ENCODE assay signal across 15 cellular contexts in genomic region chr11:119433369-119433749, GRCh38. TPM values are rescaled to one million over a fixed set of nuclear protein-coding genes. Genes with fewer than 3 reads are reported as not detected.
A peak's percentile ranks its signal among the peaks of the same experiment; 100 is the strongest.
DNase-seq lines count a peak whose midpoint lies in the region; ATAC-seq and TF ChIP-seq lines count a peak whose summit lies in the region.
"Had no signal": no experiment of that assay in that cellular context is flagged by ENCODE, and none has a peak within 500 bp of the region (broad histone marks: within the 10 kb centered on the region; RNA-seq: fewer than 3 reads in every experiment).

No MANE protein-coding gene starts in this region.

- H3K27me3 Mint-ChIP-seq in GM23338 (ENCODE audit: insufficient read depth, low read depth, poor library complexity) = peaks cover 22% of the 10 kb centered on the region
- peaks cover 44 to 55% of the 10 kb centered on the region in 2 donors for H3K27me3 Mint-ChIP-seq in effector memory CD8-positive, alpha-beta T cell

- no peaks in the 10 kb centered on the region for H3K36me3 ChIP-seq in GM23338 (ENCODE audit: insufficient read depth)
- no peaks in the 10 kb centered on the region for H3K36me3 ChIP-seq in SK-N-SH (replicated peaks in 1 of 2; ENCODE audit: control insufficient read depth in 1 of 2, insufficient read depth in 2 of 2, low read length in 1 of 2)
- H3K36me3 ChIP-seq: lower lobe of right lung had no signal

- H2AFZ ChIP-seq in GM23338 = peak overlapping the region; percentile 68
- H2AFZ ChIP-seq in SK-N-SH (ENCODE audit: low read depth) = peak overlapping the region; percentile 89; the same call in 1 of the 2 replicates

- H3K4me1 Mint-ChIP-seq in GM23338 = peaks cover 31% of the 10 kb centered on the region
- H3K4me1 Mint-ChIP-seq in effector memory CD8-positive, alpha-beta T cell (ENCODE audit: low read depth in 2 of 2) = no peaks in the 10 kb centered on the region
- H3K4me1 Mint-ChIP-seq: activated naive CD8-positive, alpha-beta T cell treated with anti-CD3 and anti-CD28 coated beads, Interleukin-2, amount 50 U/mL, for 24 hours had no signal

- TF ChIP-seq CTCF in GM23338 (conservative IDR thresholded peaks at IDR 0.05; ENCODE audit: low read depth in 2 of 2) (no peak), SK-N-SH (IDR thresholded peaks at IDR 0.05) (no peak), foreskin keratinocyte (conservative IDR thresholded peaks at IDR 0.05) (no peak)

- H3K9me3 Mint-ChIP-seq in GM23338 = peaks cover 6% of the 10 kb centered on the region; the same call in 2 of the 3 replicates
- H3K9me3 Mint-ChIP-seq in effector memory CD8-positive, alpha-beta T cell = peaks cover 0 to 6% of the 10 kb centered on the region in 2 donors

- no peak overlapping the region for H3K27ac ChIP-seq in GM23338 (ENCODE audit: low read depth)
- peak overlapping the region; percentile 77 to 94 for H3K27ac ChIP-seq in SK-N-SH (ENCODE audit: low read depth in 2 of 2, low read length in 1 of 2)
- no peak overlapping the region for H3K27ac ChIP-seq in foreskin keratinocyte
- H3K27ac ChIP-seq: lower lobe of right lung, psoas muscle had no signal

- peaks cover 3% of the 10 kb centered on the region; the same call in 1 of the 2 replicates for H3K9me2 ChIP-seq in GM23338 (ENCODE audit: insufficient read depth)
- no peaks in the 10 kb centered on the region for H3K9me2 ChIP-seq in SK-N-SH

- H3K79me2 ChIP-seq in GM23338 (replicated peaks; ENCODE audit: insufficient read depth) (no peaks in the 10 kb centered on the region), SK-N-SH (ENCODE audit: insufficient read depth) (no peaks in the 10 kb centered on the region)

- H3F3A ChIP-seq in GM23338 (replicated peaks; ENCODE audit: low read depth) (no peaks in the 10 kb centered on the region), SK-N-SH (replicated peaks; ENCODE audit: insufficient read depth) (peaks cover 22% of the 10 kb centered on the region)

- H3K4me3 Mint-ChIP-seq in GM23338 = no peak overlapping the region
- H3K4me3 Mint-ChIP-seq in effector memory CD8-positive, alpha-beta T cell = no peak overlapping the region
- H3K4me3 Mint-ChIP-seq: activated naive CD8-positive, alpha-beta T cell treated with anti-CD3 and anti-CD28 coated beads, Interleukin-2, amount 50 U/mL, for 24 hours had no signal

- DNase-seq in GM23338 (ENCODE audit: low spot score) (no peak), SK-N-SH (no peak), foreskin keratinocyte (peak; percentile 37 to 63), stromal cell of bone marrow (ENCODE audit: low read depth) (peak; percentile 46), NCI-H748 (lab: John Stamatoyannopoulos, UW; ENCODE audit: unreplicated experiment) (no peak)
- DNase-seq in activated T-cell treated with anti-CD3 and anti-CD28 coated beads, Interleukin-2, amount 50 U/mL, for 1 hour = no peak
- no peak for DNase-seq in effector memory CD8-positive, alpha-beta T cell
- DNase-seq: activated naive CD8-positive, alpha-beta T cell treated with anti-CD3 and anti-CD28 coated beads, Interleukin-2, amount 50 U/mL, for 24 hours; Calu3; lower lobe of right lung; psoas muscle; stimulated activated CD4-positive, alpha-beta T cell treated with anti-CD3 and anti-CD28 coated beads, Interleukin-2, amount 100 ng/mL, for 48 hours; stimulated activated naive CD8-positive, alpha-beta T cell treated with anti-CD3 and anti-CD28 coated beads, Interleukin-15, Interleukin-2, amounts not matched to agents 100 U/mL and 50 U/mL, for 24 hours; T-helper 9 cell had no signal

- no peak for TF ChIP-seq RAD21 in SK-N-SH (IDR thresholded peaks at IDR 0.05; ENCODE audit: low read length)

- H3K4me3 ChIP-seq in GM23338 = no peak overlapping the region
- H3K4me3 ChIP-seq in SK-N-SH (ENCODE audit: low read depth in 2 of 2, low read length in 1 of 2) = peak overlapping the region in 1 of 2 experiments; percentile 53; a peak in 3 of 4 replicates
- H3K4me3 ChIP-seq: psoas muscle had no signal

- TF ChIP-seq EP300 in SK-N-SH (IDR thresholded peaks at IDR 0.05; ENCODE audit: borderline replicate concordance in 1 of 2, low read depth in 1 of 2, low read length in 1 of 2) = peak in 1 of 2 experiments; percentile 37; a peak in 1 of 4 replicates

- peak overlapping the region; percentile 56; the same call in 1 of the 2 replicates for H3K9ac ChIP-seq in SK-N-SH

- POLR2A ChIA-PET in SK-N-SH (lab: Yijun Ruan, JAX) = interaction anchor here (1.1 kb wide), 1 partner anchor 11 kb away, joined by 6 read pairs; the partner anchor contains the start of gene THY1

- H3K4me1 ChIP-seq in GM23338 (ENCODE audit: insufficient read depth) (peaks cover 17% of the 10 kb centered on the region), SK-N-SH (ENCODE audit: control insufficient read depth in 1 of 2, insufficient read depth in 2 of 2, low read depth in 1 of 2, low read length in 1 of 2) (peaks cover 14 to 20% of the 10 kb centered on the region in 2 experiments; a peak in 3 of 4 replicates), foreskin keratinocyte (peaks cover 11% of the 10 kb centered on the region)
- H3K4me1 ChIP-seq: lower lobe of right lung, psoas muscle had no signal

- H3K36me3 Mint-ChIP-seq in GM23338 (ENCODE audit: low read depth) = peaks cover 5% of the 10 kb centered on the region
- peaks cover 6% of the 10 kb centered on the region for H3K36me3 Mint-ChIP-seq in effector memory CD8-positive, alpha-beta T cell (ENCODE audit: insufficient read depth)

- CTCF ChIA-PET in SK-N-SH (lab: Yijun Ruan, JAX) = interaction anchor here (1.1 to 1.4 kb wide), 2 partner anchors 20 to 77 kb away, joined by 4 to 5 read pairs; no protein-coding TSS in a partner anchor

- peak overlapping the region; percentile 6; the same call in 1 of the 2 replicates for H3K4me2 ChIP-seq in GM23338
- peak overlapping the region; percentile 88 for H3K4me2 ChIP-seq in SK-N-SH

- H4K20me1 ChIP-seq in GM23338 (replicated peaks; ENCODE audit: insufficient read depth) (no peaks in the 10 kb centered on the region), SK-N-SH (ENCODE audit: insufficient read depth) (peaks cover 3% of the 10 kb centered on the region; the same call in 1 of the 2 replicates)

- ATAC-seq in GM23338 (no peak), foreskin keratinocyte (peak; percentile 84), GM21526 (IDR thresholded peaks at IDR 0.05; ENCODE audit: low FRiP score, unreplicated experiment) (no peak)
- no peak for ATAC-seq in effector memory CD8-positive, alpha-beta T cell (replicated peaks)
- ATAC-seq: activated naive CD8-positive, alpha-beta T cell treated with anti-CD3 and anti-CD28 coated beads, Interleukin-2, amount 50 U/mL, for 24 hours; lower lobe of right lung; stimulated activated naive CD8-positive, alpha-beta T cell treated with anti-CD3 and anti-CD28 coated beads, Interleukin-15, Interleukin-2, amounts not matched to agents 100 U/mL and 50 U/mL, for 24 hours had no signal

- H3K9me3 ChIP-seq in SK-N-SH = no peaks in the 10 kb centered on the region
- H3K9me3 ChIP-seq: lower lobe of right lung, psoas muscle had no signal

- H3K27me3 ChIP-seq in GM23338 (ENCODE audit: insufficient read depth) (0 out of 2 replicates have a peak, but pooled peaks cover 3% of the 10 kb centered on the region), SK-N-SH (ENCODE audit: insufficient read depth) (no peaks in the 10 kb centered on the region), foreskin keratinocyte (no peaks in the 10 kb centered on the region)

- no peak overlapping the region for H3K27ac Mint-ChIP-seq in GM23338
- H3K27ac Mint-ChIP-seq in effector memory CD8-positive, alpha-beta T cell = no peak overlapping the region
- H3K27ac Mint-ChIP-seq: activated naive CD8-positive, alpha-beta T cell treated with anti-CD3 and anti-CD28 coated beads, Interleukin-2, amount 50 U/mL, for 24 hours had no signal

TF ChIP-seq in GM23338, 12 proteins besides CTCF, POLR2A, EP300 and RAD21 (continues in another document):
- no peak for TF ChIP-seq EZH2phosphoT487 (IDR thresholded peaks at IDR 0.05; ENCODE audit: unreplicated experiment)
- no peak for TF ChIP-seq ZNF114 (CRISPR knock-in tag; IDR thresholded peaks at IDR 0.05)
- TF ChIP-seq CREB1 (CRISPR knock-in tag; IDR thresholded peaks at IDR 0.05; ENCODE audit: low read depth) = no peak
- TF ChIP-seq, protein P1, sequence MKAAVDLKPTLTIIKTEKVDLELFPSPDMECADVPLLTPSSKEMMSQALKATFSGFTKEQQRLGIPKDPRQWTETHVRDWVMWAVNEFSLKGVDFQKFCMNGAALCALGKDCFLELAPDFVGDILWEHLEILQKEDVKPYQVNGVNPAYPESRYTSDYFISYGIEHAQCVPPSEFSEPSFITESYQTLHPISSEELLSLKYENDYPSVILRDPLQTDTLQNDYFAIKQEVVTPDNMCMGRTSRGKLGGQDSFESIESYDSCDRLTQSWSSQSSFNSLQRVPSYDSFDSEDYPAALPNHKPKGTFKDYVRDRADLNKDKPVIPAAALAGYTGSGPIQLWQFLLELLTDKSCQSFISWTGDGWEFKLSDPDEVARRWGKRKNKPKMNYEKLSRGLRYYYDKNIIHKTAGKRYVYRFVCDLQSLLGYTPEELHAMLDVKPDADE (IDR thresholded peaks at IDR 0.05) = no peak

TF ChIP-seq in SK-N-SH, 30 proteins besides CTCF, POLR2A, EP300 and RAD21 (continues in another document):
- no peak for TF ChIP-seq RFX5 (IDR thresholded peaks at IDR 0.05; ENCODE audit: low read length)
- TF ChIP-seq TCF12 (IDR thresholded peaks at IDR 0.05) = peak; percentile 22; the same call in 1 of the 2 replicates
- peak; percentile 73 for TF ChIP-seq JUND (IDR thresholded peaks at IDR 0.05)
- TF ChIP-seq, protein P2, sequence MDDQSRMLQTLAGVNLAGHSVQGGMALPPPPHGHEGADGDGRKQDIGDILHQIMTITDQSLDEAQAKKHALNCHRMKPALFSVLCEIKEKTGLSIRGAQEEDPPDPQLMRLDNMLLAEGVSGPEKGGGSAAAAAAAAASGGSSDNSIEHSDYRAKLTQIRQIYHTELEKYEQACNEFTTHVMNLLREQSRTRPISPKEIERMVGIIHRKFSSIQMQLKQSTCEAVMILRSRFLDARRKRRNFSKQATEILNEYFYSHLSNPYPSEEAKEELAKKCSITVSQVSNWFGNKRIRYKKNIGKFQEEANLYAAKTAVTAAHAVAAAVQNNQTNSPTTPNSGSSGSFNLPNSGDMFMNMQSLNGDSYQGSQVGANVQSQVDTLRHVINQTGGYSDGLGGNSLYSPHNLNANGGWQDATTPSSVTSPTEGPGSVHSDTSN (IDR thresholded peaks at IDR 0.05) = peak; percentile 55

RNA-seq across cellular contexts. Expression of gene THY1, which starts 10.4 kb away (rescaled TPM):
- 515 and 597 TPM in 2 replicates for total RNA-seq in GM23338 (2014; rRNA removed; shearing (Covaris generic))
- polyA plus RNA-seq in GM23338 (2016; fragmentation: Nextera tagmentation; extraction: Ambion mirVana) (461 and 490 TPM in 2 replicates), SK-N-SH (2012; rRNA removed) (1,091 and 1,905 TPM in 2 replicates), foreskin keratinocyte (16.4 and 52.0 TPM in 2 replicates)
- polyA plus RNA-seq in SK-N-SH (2012; cell fraction: cytosol; rRNA removed) = 451 and 1,082 TPM in 2 replicates
- 429 and 498 TPM in 2 replicates for polyA plus RNA-seq in SK-N-SH (2012; cell fraction: nucleus; rRNA removed)
- 15.2 and 51.6 TPM in 2 replicates for total RNA-seq in foreskin keratinocyte
- total RNA-seq: Calu3 had no signal

RNA-seq across cellular contexts. Expression of gene USP2, which starts 51.9 kb away (rescaled TPM):
- total RNA-seq in GM23338 (2014; rRNA removed; shearing (Covaris generic)) = 4.9 and 6.6 TPM in 2 replicates
- polyA plus RNA-seq in GM23338 (2016; fragmentation: Nextera tagmentation; extraction: Ambion mirVana) = 5.0 and 5.9 TPM in 2 replicates
- polyA plus RNA-seq in SK-N-SH (2012; rRNA removed) = 0.81 and 0.97 TPM in 2 replicates
- 0.46 and 0.60 TPM in 2 replicates for polyA plus RNA-seq in SK-N-SH (2012; cell fraction: cytosol; rRNA removed)
- polyA plus RNA-seq in SK-N-SH (2012; cell fraction: nucleus; rRNA removed) = 1.6 TPM in 2 replicates
- 0.27 and 0.42 TPM in 2 replicates for total RNA-seq in foreskin keratinocyte
- 0.26 and 0.45 TPM in 2 replicates for polyA plus RNA-seq in foreskin keratinocyte

Comparison
In these comparisons a context has a peak if more than half of its experiments do, and no peak if none do; other contexts are left out.
1. DNase-seq: peak in foreskin keratinocyte (2 of 2) and stromal cell of bone marrow (single experiment); none in GM23338 (single experiment), SK-N-SH (single experiment), activated T-cell treated with anti-CD3 and anti-CD28 coated beads, Interleukin-2, amount 50 U/mL, for 1 hour (single experiment), NCI-H748 (single experiment) and effector memory CD8-positive, alpha-beta T cell (0 of 3).
2. H3K27ac ChIP-seq: peak in SK-N-SH (2 of 2); none in GM23338 (single experiment) and foreskin keratinocyte (single experiment).